1 cellular context compared by ENCODE assay signal in the genomic region with DNA sequence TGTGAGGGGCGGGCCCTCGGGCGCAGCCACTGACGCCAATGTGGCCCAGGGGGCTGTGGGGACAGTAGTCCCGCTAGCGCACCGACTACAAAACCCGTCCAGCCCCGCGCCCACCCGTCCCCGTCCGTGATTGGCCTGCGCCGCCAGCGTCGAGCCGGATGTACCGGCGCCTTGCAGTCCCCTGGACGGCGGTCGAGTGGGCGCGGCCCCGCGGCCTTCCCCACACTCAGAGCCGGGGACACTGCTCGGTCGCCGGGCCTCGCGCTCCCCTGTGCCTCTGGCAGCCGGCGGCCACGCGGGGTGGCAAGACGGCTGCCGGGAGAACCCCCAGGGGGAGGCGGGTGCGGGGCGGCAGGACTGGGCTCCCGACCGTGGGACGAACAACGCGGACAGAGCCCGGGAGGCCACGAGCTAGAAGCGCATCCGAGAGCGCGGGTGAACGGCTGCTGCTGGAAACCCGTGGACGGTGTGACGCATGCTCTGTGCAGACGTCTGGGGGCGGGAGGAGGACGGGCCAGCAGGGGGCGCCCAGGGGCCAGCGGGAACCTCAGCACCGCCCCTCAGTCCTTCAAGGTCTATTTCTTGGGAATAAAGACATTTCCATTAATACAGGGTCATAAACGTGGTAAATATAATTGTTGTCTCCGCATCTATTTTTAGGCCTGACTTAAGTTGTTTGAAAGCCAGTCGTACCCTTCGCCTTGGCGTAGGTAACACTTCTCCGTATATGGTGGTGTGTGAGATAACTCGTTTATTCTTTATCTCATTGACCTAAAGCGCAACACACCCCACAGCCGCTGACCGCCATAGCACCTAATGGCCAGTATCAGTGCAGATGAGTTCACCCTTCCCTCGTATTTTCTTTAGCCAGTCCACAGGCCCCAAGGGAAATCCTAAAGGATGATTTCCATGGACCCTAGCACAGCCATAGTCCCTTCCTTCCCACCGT.
TF ChIP-seq lines count a peak whose summit lies in the region.

No MANE protein-coding gene starts in this region.

TF ChIP-seq in K562, 482 proteins besides CTCF, POLR2A, EP300 and RAD21 (continued from another document and continues in another):
- TF ChIP-seq, protein P1, sequence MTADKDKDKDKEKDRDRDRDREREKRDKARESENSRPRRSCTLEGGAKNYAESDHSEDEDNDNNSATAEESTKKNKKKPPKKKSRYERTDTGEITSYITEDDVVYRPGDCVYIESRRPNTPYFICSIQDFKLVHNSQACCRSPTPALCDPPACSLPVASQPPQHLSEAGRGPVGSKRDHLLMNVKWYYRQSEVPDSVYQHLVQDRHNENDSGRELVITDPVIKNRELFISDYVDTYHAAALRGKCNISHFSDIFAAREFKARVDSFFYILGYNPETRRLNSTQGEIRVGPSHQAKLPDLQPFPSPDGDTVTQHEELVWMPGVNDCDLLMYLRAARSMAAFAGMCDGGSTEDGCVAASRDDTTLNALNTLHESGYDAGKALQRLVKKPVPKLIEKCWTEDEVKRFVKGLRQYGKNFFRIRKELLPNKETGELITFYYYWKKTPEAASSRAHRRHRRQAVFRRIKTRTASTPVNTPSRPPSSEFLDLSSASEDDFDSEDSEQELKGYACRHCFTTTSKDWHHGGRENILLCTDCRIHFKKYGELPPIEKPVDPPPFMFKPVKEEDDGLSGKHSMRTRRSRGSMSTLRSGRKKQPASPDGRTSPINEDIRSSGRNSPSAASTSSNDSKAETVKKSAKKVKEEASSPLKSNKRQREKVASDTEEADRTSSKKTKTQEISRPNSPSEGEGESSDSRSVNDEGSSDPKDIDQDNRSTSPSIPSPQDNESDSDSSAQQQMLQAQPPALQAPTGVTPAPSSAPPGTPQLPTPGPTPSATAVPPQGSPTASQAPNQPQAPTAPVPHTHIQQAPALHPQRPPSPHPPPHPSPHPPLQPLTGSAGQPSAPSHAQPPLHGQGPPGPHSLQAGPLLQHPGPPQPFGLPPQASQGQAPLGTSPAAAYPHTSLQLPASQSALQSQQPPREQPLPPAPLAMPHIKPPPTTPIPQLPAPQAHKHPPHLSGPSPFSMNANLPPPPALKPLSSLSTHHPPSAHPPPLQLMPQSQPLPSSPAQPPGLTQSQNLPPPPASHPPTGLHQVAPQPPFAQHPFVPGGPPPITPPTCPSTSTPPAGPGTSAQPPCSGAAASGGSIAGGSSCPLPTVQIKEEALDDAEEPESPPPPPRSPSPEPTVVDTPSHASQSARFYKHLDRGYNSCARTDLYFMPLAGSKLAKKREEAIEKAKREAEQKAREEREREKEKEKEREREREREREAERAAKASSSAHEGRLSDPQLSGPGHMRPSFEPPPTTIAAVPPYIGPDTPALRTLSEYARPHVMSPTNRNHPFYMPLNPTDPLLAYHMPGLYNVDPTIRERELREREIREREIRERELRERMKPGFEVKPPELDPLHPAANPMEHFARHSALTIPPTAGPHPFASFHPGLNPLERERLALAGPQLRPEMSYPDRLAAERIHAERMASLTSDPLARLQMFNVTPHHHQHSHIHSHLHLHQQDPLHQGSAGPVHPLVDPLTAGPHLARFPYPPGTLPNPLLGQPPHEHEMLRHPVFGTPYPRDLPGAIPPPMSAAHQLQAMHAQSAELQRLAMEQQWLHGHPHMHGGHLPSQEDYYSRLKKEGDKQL (CRISPR knock-in tag; IDR thresholded peaks at IDR 0.05; ENCODE audit: borderline replicate concordance): no peak
- no peak for TF ChIP-seq NUFIP1 (IDR thresholded peaks at IDR 0.05; ENCODE audit: partially characterized antibody)
- 0 out of 4 replicates have a peak, but pooled peaks of 1 of the 2 experiments have one; percentile 64 for TF ChIP-seq ARNT (IDR thresholded peaks at IDR 0.05)
- no peak for TF ChIP-seq KHSRP (IDR thresholded peaks at IDR 0.05)
- TF ChIP-seq CEBPB (tag; IDR thresholded peaks at IDR 0.05): no peak
- TF ChIP-seq FOXA1 (IDR thresholded peaks at IDR 0.05; ENCODE audit: borderline replicate concordance): no peak
- TF ChIP-seq ZNF561 (CRISPR knock-in tag; conservative IDR thresholded peaks at IDR 0.05): no peak
- TF ChIP-seq SMARCA4 (IDR thresholded peaks at IDR 0.05): 0 out of 2 replicates have a peak, but pooled peaks have one; percentile 31
- TF ChIP-seq NR2C2 (CRISPR knock-in tag; IDR thresholded peaks at IDR 0.05): no peak
- TF ChIP-seq NR2C2 (tag; IDR thresholded peaks at IDR 0.05): peak; percentile 81
- TF ChIP-seq, protein P2, sequence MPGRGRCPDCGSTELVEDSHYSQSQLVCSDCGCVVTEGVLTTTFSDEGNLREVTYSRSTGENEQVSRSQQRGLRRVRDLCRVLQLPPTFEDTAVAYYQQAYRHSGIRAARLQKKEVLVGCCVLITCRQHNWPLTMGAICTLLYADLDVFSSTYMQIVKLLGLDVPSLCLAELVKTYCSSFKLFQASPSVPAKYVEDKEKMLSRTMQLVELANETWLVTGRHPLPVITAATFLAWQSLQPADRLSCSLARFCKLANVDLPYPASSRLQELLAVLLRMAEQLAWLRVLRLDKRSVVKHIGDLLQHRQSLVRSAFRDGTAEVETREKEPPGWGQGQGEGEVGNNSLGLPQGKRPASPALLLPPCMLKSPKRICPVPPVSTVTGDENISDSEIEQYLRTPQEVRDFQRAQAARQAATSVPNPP (IDR thresholded peaks at IDR 0.05; ENCODE audit: borderline replicate concordance, insufficient read depth, insufficient read length): no peak
- no peak for TF ChIP-seq ZC3H8 (IDR thresholded peaks at IDR 0.05)
- TF ChIP-seq POU5F1 (IDR thresholded peaks at IDR 0.05; ENCODE audit: borderline replicate concordance, low read depth, low read length, partially characterized antibody): peak; percentile 63
- TF ChIP-seq SIN3A (IDR thresholded peaks at IDR 0.05; ENCODE audit: borderline replicate concordance in 2 of 2, control insufficient read depth in 1 of 2, low read depth in 2 of 2, low read length in 2 of 2): no peak; a peak in 1 of 4 replicates
- TF ChIP-seq MCM5 (IDR thresholded peaks at IDR 0.05; ENCODE audit: low read depth): no peak
- TF ChIP-seq TCF7 (IDR thresholded peaks at IDR 0.05; ENCODE audit: borderline replicate concordance): no peak
- TF ChIP-seq PTRF (tag; IDR thresholded peaks at IDR 0.05): no peak
- no peak for TF ChIP-seq STAT5B (CRISPR knock-in tag; IDR thresholded peaks at IDR 0.05)
- no peak for TF ChIP-seq ZFP1 (CRISPR knock-in tag; IDR thresholded peaks at IDR 0.05)
- no peak for TF ChIP-seq ZBTB17 (CRISPR knock-in tag; IDR thresholded peaks at IDR 0.05)
- no peak for TF ChIP-seq ZBTB8A (IDR thresholded peaks at IDR 0.05; ENCODE audit: partially characterized antibody)
- 0 out of 2 replicates have a peak, but pooled peaks have one; percentile 49 for TF ChIP-seq RHOXF2B (CRISPR knock-in tag; conservative IDR thresholded peaks at IDR 0.05)
- TF ChIP-seq NR4A1 (CRISPR knock-in tag; IDR thresholded peaks at IDR 0.05): no peak
- peak; percentile 39; the same call in 1 of the 2 replicates for TF ChIP-seq NR4A1 (tag; IDR thresholded peaks at IDR 0.05)
- no peak for TF ChIP-seq RUNX1 (IDR thresholded peaks at IDR 0.05; ENCODE audit: low read depth)
- no peak for TF ChIP-seq HOXB6 (CRISPR knock-in tag; IDR thresholded peaks at IDR 0.05; ENCODE audit: borderline replicate concordance)
- no peak for TF ChIP-seq XRCC4 (IDR thresholded peaks at IDR 0.05; ENCODE audit: extremely low read depth, insufficient read depth, insufficient read length)
- peak; percentile 86; the same call in 1 of the 2 replicates for TF ChIP-seq PHB (CRISPR knock-in tag; IDR thresholded peaks at IDR 0.05)
- no peak for TF ChIP-seq ZNF274 (IDR thresholded peaks at IDR 0.05; ENCODE audit: borderline replicate concordance, low read depth, low read length)
- TF ChIP-seq, protein P3, sequence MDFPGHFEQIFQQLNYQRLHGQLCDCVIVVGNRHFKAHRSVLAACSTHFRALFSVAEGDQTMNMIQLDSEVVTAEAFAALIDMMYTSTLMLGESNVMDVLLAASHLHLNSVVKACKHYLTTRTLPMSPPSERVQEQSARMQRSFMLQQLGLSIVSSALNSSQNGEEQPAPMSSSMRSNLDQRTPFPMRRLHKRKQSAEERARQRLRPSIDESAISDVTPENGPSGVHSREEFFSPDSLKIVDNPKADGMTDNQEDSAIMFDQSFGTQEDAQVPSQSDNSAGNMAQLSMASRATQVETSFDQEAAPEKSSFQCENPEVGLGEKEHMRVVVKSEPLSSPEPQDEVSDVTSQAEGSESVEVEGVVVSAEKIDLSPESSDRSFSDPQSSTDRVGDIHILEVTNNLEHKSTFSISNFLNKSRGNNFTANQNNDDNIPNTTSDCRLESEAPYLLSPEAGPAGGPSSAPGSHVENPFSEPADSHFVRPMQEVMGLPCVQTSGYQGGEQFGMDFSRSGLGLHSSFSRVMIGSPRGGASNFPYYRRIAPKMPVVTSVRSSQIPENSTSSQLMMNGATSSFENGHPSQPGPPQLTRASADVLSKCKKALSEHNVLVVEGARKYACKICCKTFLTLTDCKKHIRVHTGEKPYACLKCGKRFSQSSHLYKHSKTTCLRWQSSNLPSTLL (IDR thresholded peaks at IDR 0.05): no peak
- no peak; the same call in 1 of the 2 replicates for TF ChIP-seq SMAD3 (CRISPR knock-in tag; conservative IDR thresholded peaks at IDR 0.05)
- TF ChIP-seq, protein P4, sequence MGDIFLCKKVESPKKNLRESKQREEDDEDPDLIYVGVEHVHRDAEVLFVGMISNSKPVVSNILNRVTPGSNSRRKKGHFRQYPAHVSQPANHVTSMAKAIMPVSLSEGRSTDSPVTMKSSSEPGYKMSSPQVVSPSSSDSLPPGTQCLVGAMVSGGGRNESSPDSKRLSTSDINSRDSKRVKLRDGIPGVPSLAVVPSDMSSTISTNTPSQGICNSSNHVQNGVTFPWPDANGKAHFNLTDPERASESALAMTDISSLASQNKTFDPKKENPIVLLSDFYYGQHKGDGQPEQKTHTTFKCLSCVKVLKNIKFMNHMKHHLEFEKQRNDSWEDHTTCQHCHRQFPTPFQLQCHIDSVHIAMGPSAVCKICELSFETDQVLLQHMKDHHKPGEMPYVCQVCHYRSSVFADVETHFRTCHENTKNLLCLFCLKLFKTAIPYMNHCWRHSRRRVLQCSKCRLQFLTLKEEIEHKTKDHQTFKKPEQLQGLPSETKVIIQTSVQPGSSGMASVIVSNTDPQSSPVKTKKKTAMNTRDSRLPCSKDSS (IDR thresholded peaks at IDR 0.05; ENCODE audit: low read depth, partially characterized antibody): no peak
- no peak for TF ChIP-seq ZNF232 (CRISPR knock-in tag; IDR thresholded peaks at IDR 0.05)
- no peak; the same call in 1 of the 2 replicates for TF ChIP-seq HDAC6 (IDR thresholded peaks at IDR 0.05; ENCODE audit: low read depth, low read length)
- TF ChIP-seq CAMTA2 (CRISPR knock-in tag; conservative IDR thresholded peaks at IDR 0.05): peak; percentile 47; the same call in 1 of the 2 replicates
- no peak for TF ChIP-seq ZNF586 (CRISPR knock-in tag; conservative IDR thresholded peaks at IDR 0.05)
- peak; percentile 46; the same call in 1 of the 2 replicates for TF ChIP-seq OTX1 (CRISPR knock-in tag; IDR thresholded peaks at IDR 0.05)
- TF ChIP-seq, protein P5, sequence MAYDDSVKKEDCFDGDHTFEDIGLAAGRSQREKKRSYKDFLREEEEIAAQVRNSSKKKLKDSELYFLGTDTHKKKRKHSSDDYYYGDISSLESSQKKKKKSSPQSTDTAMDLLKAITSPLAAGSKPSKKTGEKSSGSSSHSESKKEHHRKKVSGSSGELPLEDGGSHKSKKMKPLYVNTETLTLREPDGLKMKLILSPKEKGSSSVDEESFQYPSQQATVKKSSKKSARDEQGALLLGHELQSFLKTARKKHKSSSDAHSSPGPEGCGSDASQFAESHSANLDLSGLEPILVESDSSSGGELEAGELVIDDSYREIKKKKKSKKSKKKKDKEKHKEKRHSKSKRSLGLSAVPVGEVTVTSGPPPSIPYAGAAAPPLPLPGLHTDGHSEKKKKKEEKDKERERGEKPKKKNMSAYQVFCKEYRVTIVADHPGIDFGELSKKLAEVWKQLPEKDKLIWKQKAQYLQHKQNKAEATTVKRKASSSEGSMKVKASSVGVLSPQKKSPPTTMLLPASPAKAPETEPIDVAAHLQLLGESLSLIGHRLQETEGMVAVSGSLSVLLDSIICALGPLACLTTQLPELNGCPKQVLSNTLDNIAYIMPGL (CRISPR knock-in tag; IDR thresholded peaks at IDR 0.05): peak; percentile 22; the same call in 1 of the 2 replicates
- TF ChIP-seq TAL1 (IDR thresholded peaks at IDR 0.05): peak; percentile 23; the same call in 1 of the 2 replicates
- TF ChIP-seq, protein P6, sequence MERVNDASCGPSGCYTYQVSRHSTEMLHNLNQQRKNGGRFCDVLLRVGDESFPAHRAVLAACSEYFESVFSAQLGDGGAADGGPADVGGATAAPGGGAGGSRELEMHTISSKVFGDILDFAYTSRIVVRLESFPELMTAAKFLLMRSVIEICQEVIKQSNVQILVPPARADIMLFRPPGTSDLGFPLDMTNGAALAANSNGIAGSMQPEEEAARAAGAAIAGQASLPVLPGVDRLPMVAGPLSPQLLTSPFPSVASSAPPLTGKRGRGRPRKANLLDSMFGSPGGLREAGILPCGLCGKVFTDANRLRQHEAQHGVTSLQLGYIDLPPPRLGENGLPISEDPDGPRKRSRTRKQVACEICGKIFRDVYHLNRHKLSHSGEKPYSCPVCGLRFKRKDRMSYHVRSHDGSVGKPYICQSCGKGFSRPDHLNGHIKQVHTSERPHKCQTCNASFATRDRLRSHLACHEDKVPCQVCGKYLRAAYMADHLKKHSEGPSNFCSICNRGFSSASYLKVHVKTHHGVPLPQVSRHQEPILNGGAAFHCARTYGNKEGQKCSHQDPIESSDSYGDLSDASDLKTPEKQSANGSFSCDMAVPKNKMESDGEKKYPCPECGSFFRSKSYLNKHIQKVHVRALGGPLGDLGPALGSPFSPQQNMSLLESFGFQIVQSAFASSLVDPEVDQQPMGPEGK (CRISPR knock-in tag; IDR thresholded peaks at IDR 0.05; ENCODE audit: borderline replicate concordance): no peak
- peak; percentile 87 for TF ChIP-seq BRD4 (IDR thresholded peaks at IDR 0.05)
- peak; percentile 92 to 94 for TF ChIP-seq NRF1 (conservative IDR thresholded peaks at IDR 0.05 in 1 of 2, IDR thresholded peaks at IDR 0.05 in 1 of 2)
- TF ChIP-seq, protein P7, sequence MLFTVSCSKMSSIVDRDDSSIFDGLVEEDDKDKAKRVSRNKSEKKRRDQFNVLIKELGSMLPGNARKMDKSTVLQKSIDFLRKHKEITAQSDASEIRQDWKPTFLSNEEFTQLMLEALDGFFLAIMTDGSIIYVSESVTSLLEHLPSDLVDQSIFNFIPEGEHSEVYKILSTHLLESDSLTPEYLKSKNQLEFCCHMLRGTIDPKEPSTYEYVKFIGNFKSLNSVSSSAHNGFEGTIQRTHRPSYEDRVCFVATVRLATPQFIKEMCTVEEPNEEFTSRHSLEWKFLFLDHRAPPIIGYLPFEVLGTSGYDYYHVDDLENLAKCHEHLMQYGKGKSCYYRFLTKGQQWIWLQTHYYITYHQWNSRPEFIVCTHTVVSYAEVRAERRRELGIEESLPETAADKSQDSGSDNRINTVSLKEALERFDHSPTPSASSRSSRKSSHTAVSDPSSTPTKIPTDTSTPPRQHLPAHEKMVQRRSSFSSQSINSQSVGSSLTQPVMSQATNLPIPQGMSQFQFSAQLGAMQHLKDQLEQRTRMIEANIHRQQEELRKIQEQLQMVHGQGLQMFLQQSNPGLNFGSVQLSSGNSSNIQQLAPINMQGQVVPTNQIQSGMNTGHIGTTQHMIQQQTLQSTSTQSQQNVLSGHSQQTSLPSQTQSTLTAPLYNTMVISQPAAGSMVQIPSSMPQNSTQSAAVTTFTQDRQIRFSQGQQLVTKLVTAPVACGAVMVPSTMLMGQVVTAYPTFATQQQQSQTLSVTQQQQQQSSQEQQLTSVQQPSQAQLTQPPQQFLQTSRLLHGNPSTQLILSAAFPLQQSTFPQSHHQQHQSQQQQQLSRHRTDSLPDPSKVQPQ (CRISPR knock-in tag; IDR thresholded peaks at IDR 0.05; ENCODE audit: borderline replicate concordance): no peak
- TF ChIP-seq GTF2F1 (IDR thresholded peaks at IDR 0.05; ENCODE audit: low read depth, low read length): no peak
- no peak for TF ChIP-seq ZNF224 (CRISPR knock-in tag; IDR thresholded peaks at IDR 0.05)
- TF ChIP-seq CREB1 (IDR thresholded peaks at IDR 0.05): peak; percentile 98
- TF ChIP-seq CREB1 (CRISPR knock-in tag; IDR thresholded peaks at IDR 0.05): peak; percentile 94
- TF ChIP-seq FOXA3 (CRISPR knock-in tag; conservative IDR thresholded peaks at IDR 0.05 in 1 of 2, IDR thresholded peaks at IDR 0.05 in 1 of 2): peak in 1 of 2 experiments; percentile 70; a peak in 1 of 4 replicates
